In the genomic region with DNA sequence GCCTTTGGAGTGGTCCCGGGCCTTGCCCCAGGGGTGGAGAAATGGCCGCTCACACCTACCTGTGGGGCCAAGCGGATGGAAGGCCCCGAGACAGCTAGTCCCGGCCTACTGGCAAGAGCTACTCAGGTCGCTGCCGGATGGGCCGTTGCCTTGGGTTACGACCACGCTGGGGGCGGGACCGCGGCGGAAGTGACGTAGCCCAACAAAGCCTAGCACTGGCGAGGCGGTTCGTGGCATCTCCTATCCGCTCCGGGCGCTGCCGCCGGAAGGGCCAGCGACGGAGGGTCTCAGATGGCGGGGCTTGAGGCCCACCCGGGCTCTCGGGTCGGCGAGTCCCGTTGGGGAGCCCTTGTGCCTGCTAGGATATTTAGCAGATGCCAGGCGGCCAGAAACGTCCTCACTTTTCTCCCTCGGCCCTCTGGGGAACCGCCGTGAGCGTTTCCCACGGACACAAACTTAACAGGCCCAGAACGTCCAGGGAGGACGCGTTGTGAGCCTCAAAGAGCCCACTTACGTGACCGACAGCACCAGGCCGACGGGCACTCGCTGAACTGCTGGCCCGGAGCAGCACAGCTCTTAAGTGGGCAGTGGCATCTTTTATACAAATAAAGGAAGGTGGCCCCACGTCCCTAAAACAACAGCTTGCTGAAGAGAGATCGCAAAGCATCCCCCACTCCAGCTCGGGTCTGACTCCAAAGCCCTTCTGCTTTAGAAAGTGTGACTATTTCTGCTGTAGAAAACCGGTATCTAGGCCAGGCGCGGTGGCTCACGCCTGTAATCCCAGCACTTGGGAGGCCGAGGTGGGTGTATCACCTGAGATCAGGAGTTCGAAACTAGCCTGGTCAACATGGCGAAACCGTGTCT, we compare ENCODE assay signal across 1 cellular context.
A peak's percentile ranks its signal among the peaks of the same experiment; 100 is the strongest.
TF ChIP-seq lines count a peak whose summit lies in the region.

A gene with protein sequence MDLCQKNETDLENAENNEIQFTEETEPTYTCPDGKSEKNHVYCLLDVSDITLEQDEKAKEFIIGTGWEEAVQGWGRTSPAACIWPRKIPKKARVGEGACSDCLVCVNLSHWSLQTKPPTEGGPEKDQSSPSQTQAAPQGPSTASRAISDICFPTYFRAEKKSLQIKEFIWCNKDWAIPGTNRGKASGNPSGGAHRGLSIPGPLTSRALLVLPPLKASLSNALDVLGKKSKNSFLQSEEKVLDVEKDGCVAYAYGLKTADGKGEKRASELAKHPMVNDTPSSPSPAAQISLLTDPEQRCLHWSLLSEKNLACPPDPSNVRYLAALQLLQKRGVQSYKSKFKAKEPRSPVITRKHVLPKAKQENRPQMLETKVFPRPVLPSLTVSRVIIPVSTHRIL (minus strand): TSS at position 162 of the 864 bp plus-strand sequence. CDS start 13,283 bp downstream, outside the sequence.

TF ChIP-seq in K562, 482 proteins besides CTCF, POLR2A, EP300 and RAD21 (continued from another document and continues in another):
- TF ChIP-seq, protein P1, sequence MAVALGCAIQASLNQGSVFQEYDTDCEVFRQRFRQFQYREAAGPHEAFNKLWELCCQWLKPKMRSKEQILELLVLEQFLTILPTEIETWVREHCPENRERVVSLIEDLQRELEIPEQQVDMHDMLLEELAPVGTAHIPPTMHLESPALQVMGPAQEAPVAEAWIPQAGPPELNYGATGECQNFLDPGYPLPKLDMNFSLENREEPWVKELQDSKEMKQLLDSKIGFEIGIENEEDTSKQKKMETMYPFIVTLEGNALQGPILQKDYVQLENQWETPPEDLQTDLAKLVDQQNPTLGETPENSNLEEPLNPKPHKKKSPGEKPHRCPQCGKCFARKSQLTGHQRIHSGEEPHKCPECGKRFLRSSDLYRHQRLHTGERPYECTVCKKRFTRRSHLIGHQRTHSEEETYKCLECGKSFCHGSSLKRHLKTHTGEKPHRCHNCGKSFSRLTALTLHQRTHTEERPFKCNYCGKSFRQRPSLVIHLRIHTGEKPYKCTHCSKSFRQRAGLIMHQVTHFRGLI (CRISPR knock-in tag; IDR thresholded peaks at IDR 0.05), result no peak
- TF ChIP-seq, protein P2, sequence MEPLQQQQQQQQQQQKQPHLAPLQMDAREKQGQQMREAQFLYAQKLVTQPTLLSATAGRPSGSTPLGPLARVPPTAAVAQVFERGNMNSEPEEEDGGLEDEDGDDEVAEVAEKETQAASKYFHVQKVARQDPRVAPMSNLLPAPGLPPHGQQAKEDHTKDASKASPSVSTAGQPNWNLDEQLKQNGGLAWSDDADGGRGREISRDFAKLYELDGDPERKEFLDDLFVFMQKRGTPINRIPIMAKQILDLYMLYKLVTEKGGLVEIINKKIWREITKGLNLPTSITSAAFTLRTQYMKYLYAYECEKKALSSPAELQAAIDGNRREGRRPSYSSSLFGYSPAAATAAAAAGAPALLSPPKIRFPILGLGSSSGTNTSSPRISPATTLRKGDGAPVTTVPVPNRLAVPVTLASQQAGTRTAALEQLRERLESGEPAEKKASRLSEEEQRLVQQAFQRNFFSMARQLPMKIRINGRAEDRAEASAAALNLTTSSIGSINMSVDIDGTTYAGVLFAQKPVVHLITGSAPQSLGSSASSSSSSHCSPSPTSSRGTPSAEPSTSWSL (CRISPR knock-in tag; IDR thresholded peaks at IDR 0.05; ENCODE audit: borderline replicate concordance), result no peak
- TF ChIP-seq SRSF1 (IDR thresholded peaks at IDR 0.05; ENCODE audit: low read depth, low read length), result no peak
- peak; percentile 16 to 33; a peak in 1 of 4 replicates for TF ChIP-seq RCOR1 (IDR thresholded peaks at IDR 0.05; ENCODE audit: borderline replicate concordance in 1 of 2, low read depth in 2 of 2, low read length in 2 of 2)
- TF ChIP-seq, protein P3, sequence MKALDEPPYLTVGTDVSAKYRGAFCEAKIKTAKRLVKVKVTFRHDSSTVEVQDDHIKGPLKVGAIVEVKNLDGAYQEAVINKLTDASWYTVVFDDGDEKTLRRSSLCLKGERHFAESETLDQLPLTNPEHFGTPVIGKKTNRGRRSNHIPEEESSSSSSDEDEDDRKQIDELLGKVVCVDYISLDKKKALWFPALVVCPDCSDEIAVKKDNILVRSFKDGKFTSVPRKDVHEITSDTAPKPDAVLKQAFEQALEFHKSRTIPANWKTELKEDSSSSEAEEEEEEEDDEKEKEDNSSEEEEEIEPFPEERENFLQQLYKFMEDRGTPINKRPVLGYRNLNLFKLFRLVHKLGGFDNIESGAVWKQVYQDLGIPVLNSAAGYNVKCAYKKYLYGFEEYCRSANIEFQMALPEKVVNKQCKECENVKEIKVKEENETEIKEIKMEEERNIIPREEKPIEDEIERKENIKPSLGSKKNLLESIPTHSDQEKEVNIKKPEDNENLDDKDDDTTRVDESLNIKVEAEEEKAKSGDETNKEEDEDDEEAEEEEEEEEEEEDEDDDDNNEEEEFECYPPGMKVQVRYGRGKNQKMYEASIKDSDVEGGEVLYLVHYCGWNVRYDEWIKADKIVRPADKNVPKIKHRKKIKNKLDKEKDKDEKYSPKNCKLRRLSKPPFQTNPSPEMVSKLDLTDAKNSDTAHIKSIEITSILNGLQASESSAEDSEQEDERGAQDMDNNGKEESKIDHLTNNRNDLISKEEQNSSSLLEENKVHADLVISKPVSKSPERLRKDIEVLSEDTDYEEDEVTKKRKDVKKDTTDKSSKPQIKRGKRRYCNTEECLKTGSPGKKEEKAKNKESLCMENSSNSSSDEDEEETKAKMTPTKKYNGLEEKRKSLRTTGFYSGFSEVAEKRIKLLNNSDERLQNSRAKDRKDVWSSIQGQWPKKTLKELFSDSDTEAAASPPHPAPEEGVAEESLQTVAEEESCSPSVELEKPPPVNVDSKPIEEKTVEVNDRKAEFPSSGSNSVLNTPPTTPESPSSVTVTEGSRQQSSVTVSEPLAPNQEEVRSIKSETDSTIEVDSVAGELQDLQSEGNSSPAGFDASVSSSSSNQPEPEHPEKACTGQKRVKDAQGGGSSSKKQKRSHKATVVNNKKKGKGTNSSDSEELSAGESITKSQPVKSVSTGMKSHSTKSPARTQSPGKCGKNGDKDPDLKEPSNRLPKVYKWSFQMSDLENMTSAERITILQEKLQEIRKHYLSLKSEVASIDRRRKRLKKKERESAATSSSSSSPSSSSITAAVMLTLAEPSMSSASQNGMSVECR (CRISPR knock-in tag; IDR thresholded peaks at IDR 0.05), result peak; percentile 98
- no peak for TF ChIP-seq ZNF668 (CRISPR knock-in tag; IDR thresholded peaks at IDR 0.05)
- no peak for TF ChIP-seq ZNF146 (CRISPR knock-in tag; IDR thresholded peaks at IDR 0.05; ENCODE audit: unreplicated experiment)
- TF ChIP-seq ZBTB8A (IDR thresholded peaks at IDR 0.05; ENCODE audit: partially characterized antibody), result no peak
- TF ChIP-seq, protein P4, sequence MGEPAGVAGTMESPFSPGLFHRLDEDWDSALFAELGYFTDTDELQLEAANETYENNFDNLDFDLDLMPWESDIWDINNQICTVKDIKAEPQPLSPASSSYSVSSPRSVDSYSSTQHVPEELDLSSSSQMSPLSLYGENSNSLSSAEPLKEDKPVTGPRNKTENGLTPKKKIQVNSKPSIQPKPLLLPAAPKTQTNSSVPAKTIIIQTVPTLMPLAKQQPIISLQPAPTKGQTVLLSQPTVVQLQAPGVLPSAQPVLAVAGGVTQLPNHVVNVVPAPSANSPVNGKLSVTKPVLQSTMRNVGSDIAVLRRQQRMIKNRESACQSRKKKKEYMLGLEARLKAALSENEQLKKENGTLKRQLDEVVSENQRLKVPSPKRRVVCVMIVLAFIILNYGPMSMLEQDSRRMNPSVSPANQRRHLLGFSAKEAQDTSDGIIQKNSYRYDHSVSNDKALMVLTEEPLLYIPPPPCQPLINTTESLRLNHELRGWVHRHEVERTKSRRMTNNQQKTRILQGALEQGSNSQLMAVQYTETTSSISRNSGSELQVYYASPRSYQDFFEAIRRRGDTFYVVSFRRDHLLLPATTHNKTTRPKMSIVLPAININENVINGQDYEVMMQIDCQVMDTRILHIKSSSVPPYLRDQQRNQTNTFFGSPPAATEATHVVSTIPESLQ (CRISPR knock-in tag; IDR thresholded peaks at IDR 0.05), result no peak
- TF ChIP-seq GATAD2B (IDR thresholded peaks at IDR 0.05; ENCODE audit: borderline replicate concordance), result no peak
- TF ChIP-seq, protein P5, sequence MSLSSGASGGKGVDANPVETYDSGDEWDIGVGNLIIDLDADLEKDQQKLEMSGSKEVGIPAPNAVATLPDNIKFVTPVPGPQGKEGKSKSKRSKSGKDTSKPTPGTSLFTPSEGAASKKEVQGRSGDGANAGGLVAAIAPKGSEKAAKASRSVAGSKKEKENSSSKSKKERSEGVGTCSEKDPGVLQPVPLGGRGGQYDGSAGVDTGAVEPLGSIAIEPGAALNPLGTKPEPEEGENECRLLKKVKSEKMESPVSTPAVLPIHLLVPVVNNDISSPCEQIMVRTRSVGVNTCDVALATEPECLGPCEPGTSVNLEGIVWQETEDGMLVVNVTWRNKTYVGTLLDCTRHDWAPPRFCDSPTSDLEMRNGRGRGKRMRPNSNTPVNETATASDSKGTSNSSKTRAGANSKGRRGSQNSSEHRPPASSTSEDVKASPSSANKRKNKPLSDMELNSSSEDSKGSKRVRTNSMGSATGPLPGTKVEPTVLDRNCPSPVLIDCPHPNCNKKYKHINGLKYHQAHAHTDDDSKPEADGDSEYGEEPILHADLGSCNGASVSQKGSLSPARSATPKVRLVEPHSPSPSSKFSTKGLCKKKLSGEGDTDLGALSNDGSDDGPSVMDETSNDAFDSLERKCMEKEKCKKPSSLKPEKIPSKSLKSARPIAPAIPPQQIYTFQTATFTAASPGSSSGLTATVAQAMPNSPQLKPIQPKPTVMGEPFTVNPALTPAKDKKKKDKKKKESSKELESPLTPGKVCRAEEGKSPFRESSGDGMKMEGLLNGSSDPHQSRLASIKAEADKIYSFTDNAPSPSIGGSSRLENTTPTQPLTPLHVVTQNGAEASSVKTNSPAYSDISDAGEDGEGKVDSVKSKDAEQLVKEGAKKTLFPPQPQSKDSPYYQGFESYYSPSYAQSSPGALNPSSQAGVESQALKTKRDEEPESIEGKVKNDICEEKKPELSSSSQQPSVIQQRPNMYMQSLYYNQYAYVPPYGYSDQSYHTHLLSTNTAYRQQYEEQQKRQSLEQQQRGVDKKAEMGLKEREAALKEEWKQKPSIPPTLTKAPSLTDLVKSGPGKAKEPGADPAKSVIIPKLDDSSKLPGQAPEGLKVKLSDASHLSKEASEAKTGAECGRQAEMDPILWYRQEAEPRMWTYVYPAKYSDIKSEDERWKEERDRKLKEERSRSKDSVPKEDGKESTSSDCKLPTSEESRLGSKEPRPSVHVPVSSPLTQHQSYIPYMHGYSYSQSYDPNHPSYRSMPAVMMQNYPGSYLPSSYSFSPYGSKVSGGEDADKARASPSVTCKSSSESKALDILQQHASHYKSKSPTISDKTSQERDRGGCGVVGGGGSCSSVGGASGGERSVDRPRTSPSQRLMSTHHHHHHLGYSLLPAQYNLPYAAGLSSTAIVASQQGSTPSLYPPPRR (CRISPR knock-in tag; IDR thresholded peaks at IDR 0.05; ENCODE audit: borderline replicate concordance), result no peak
- peak; percentile 66; the same call in 1 of the 2 replicates for TF ChIP-seq PML (IDR thresholded peaks at IDR 0.05; ENCODE audit: low read length)
- TF ChIP-seq CEBPG (CRISPR knock-in tag; IDR thresholded peaks at IDR 0.05), result peak; percentile 52; the same call in 1 of the 2 replicates
- TF ChIP-seq CEBPG (tag; conservative IDR thresholded peaks at IDR 0.05 in 1 of 2, IDR thresholded peaks at IDR 0.05 in 1 of 2), result no peak
- TF ChIP-seq MAZ (CRISPR knock-in tag; conservative IDR thresholded peaks at IDR 0.05 in 1 of 2, IDR thresholded peaks at IDR 0.05 in 1 of 2), result peak in 1 of 2 experiments; percentile 89; a peak in 3 of 4 replicates
- no peak for TF ChIP-seq FUS (optimal IDR thresholded peaks at IDR 0.05; ENCODE audit: low read depth, low read length)
- TF ChIP-seq, protein P6, sequence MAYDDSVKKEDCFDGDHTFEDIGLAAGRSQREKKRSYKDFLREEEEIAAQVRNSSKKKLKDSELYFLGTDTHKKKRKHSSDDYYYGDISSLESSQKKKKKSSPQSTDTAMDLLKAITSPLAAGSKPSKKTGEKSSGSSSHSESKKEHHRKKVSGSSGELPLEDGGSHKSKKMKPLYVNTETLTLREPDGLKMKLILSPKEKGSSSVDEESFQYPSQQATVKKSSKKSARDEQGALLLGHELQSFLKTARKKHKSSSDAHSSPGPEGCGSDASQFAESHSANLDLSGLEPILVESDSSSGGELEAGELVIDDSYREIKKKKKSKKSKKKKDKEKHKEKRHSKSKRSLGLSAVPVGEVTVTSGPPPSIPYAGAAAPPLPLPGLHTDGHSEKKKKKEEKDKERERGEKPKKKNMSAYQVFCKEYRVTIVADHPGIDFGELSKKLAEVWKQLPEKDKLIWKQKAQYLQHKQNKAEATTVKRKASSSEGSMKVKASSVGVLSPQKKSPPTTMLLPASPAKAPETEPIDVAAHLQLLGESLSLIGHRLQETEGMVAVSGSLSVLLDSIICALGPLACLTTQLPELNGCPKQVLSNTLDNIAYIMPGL (CRISPR knock-in tag; IDR thresholded peaks at IDR 0.05), result no peak; the same call in 1 of the 2 replicates
- no peak for TF ChIP-seq BCL6 (CRISPR knock-in tag; IDR thresholded peaks at IDR 0.05)
- no peak for TF ChIP-seq SNIP1 (IDR thresholded peaks at IDR 0.05; ENCODE audit: low read depth)
- no peak for TF ChIP-seq TAF15 (IDR thresholded peaks at IDR 0.05; ENCODE audit: low read depth, low read length)
- TF ChIP-seq WHSC1 (IDR thresholded peaks at IDR 0.05; ENCODE audit: low read length), result no peak
- TF ChIP-seq, protein P7, sequence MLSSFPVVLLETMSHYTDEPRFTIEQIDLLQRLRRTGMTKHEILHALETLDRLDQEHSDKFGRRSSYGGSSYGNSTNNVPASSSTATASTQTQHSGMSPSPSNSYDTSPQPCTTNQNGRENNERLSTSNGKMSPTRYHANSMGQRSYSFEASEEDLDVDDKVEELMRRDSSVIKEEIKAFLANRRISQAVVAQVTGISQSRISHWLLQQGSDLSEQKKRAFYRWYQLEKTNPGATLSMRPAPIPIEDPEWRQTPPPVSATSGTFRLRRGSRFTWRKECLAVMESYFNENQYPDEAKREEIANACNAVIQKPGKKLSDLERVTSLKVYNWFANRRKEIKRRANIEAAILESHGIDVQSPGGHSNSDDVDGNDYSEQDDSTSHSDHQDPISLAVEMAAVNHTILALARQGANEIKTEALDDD (IDR thresholded peaks at IDR 0.05), result no peak
- no peak for TF ChIP-seq NFATC3 (IDR thresholded peaks at IDR 0.05)
- TF ChIP-seq RBM25 (IDR thresholded peaks at IDR 0.05; ENCODE audit: low read depth, low read length, severe bottlenecking), result no peak
- TF ChIP-seq, protein P8, sequence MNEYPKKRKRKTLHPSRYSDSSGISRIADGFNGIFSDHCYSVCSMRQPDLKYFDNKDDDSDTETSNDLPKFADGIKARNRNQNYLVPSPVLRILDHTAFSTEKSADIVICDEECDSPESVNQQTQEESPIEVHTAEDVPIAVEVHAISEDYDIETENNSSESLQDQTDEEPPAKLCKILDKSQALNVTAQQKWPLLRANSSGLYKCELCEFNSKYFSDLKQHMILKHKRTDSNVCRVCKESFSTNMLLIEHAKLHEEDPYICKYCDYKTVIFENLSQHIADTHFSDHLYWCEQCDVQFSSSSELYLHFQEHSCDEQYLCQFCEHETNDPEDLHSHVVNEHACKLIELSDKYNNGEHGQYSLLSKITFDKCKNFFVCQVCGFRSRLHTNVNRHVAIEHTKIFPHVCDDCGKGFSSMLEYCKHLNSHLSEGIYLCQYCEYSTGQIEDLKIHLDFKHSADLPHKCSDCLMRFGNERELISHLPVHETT (CRISPR knock-in tag; conservative IDR thresholded peaks at IDR 0.05 in 1 of 2, IDR thresholded peaks at IDR 0.05 in 1 of 2), result 0 out of 4 replicates have a peak, but pooled peaks of 1 of the 2 experiments have one; percentile 34
- 0 out of 2 replicates have a peak, but pooled peaks have one; percentile 34 for TF ChIP-seq HMG20B (CRISPR knock-in tag; IDR thresholded peaks at IDR 0.05)
